ENCODE assay signal across 9 cellular contexts in the genomic region with DNA sequence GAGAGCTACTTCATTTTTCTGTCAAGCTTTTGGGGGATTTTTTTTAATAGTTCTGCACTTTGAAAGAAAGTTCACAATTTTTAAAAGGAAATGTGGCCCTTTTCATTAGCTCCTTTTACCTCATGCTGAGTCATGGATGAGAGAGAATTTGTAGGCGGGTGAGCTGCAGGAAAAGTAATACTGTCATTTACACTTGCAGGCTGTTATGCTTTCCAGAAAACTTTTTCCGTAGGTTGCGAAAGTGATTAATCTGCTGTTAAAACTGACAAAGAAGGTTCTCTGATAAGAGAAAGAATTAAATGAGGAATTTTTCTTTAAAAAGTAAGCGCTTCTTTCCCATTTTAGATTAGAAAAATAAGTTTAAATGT.
A peak's percentile ranks its signal among the peaks of the same experiment; 100 is the strongest.
DNase-seq lines count a peak whose midpoint lies in the region; TF ChIP-seq lines count a peak whose summit lies in the region.
"Had no signal": no experiment of that assay in that cellular context is flagged by ENCODE, and none has a peak within 500 bp of the region (broad histone marks: within the 10 kb centered on the region; RNA-seq: fewer than 3 reads in every experiment).

No MANE protein-coding gene starts in this region.

- in situ Hi-C loops in Caki2 (cut with HindIII; ENCODE audit: low pct_unique_long_range_greater_than_20kb, low sequenced_read_pairs), result no loop called here

- DNase-seq in Caki2 (ENCODE audit: low read depth) (peak; percentile 34), NOMO-1 treated with DMSO at 0.1 percent for 48 hours (lab: John Stamatoyannopoulos, UW; ENCODE audit: unreplicated experiment) (peak; percentile 59), erythroblast (lab: John Stamatoyannopoulos, UW) (peak; percentile 61), pulmonary artery endothelial cell (ENCODE audit: low read depth, low spot score) (peak; percentile 56), GM19240 (ENCODE audit: insufficient read length, low spot score) (no peak), germinal center (ENCODE audit: low spot score) (no peak), OCI-M1 (lab: John Stamatoyannopoulos, UW) (no peak), midbrain (lab: John Stamatoyannopoulos, UW) (no peak)
- DNase-seq: nephron progenitor cell had no signal

- TF ChIP-seq POLR2A in erythroblast (IDR thresholded peaks at IDR 0.05; ENCODE audit: low read length), result no peak

Comparison
In these comparisons a context has a peak if more than half of its experiments do, and no peak if none do; other contexts are left out.
1. DNase-seq: peak in Caki2 (single experiment), NOMO-1 treated with DMSO at 0.1 percent for 48 hours (single experiment), erythroblast (2 of 2) and pulmonary artery endothelial cell (single experiment); none in GM19240 (single experiment), germinal center (single experiment), OCI-M1 (single experiment) and midbrain (single experiment).